ENCODE assay signal across 11 cellular contexts in genomic region chr22:30806391-30806861, GRCh38.
DNase-seq lines count a peak whose midpoint lies in the region; ATAC-seq, FAIRE-seq and TF ChIP-seq lines count a peak whose summit lies in the region.
"Had no signal": no experiment of that assay in that cellular context is flagged by ENCODE, and none has a peak within 500 bp of the region (broad histone marks: within the 10 kb centered on the region; RNA-seq: fewer than 3 reads in every experiment).

No MANE protein-coding gene starts in this region.

- no peak for TF ChIP-seq POLR2A in HCT116 (IDR thresholded peaks at IDR 0.05; ENCODE audit: borderline replicate concordance, extremely low read depth, insufficient read depth, insufficient read length)

- H3K27ac ChIP-seq in HCT116 (ENCODE audit: low read depth, low read length) (peak overlapping the region; percentile 48; the same call in 1 of the 2 replicates), pancreas (no peak overlapping the region)
- H3K27ac ChIP-seq: esophagus squamous epithelium, thyroid gland had no signal

- no peak for TF ChIP-seq RAD21 in HCT116 (IDR thresholded peaks at IDR 0.05; ENCODE audit: low read depth)

- no peak for FAIRE-seq in pancreas (lab: Jason Lieb, UNC)

- DNase-seq in AG08396 (ENCODE audit: low spot score) (peak; percentile 39), HCT116 (ENCODE audit: low read depth, low spot score) (peak; percentile 66), fibroblast of pulmonary artery (ENCODE audit: low read depth) (peak; percentile 53), pancreas (no peak)
- DNase-seq: esophagus squamous epithelium, NCI-H1092, thyroid gland had no signal

- RAD21 ChIA-PET in HCT116 (lab: Charles Lee; ENCODE audit: low non-redundant PET in 1 of 2, low total read pairs in 2 of 2, uncharacterized antibody in 2 of 2, unreplicated experiment in 2 of 2) = no interaction called here

- intact Hi-C loops in HCT116 (cut with micrococcal nuclease) (no loop called here), pancreas (cut with DNase I) (no loop called here)

- peak; percentile 71 for ATAC-seq in HCT116
- no peak for ATAC-seq in pancreas
- ATAC-seq in GM18858 (IDR thresholded peaks at IDR 0.05; ENCODE audit: unreplicated experiment) = no peak
- ATAC-seq in GM18519 (IDR thresholded peaks at IDR 0.05; ENCODE audit: low FRiP score, unreplicated experiment) = no peak
- no peak for ATAC-seq in GM18909 (IDR thresholded peaks at IDR 0.05; ENCODE audit: poor library complexity, unreplicated experiment)

- peak overlapping the region; percentile 19 to 44 for H3K4me3 ChIP-seq in HCT116 (replicated peaks in 1 of 2; ENCODE audit: low read depth in 1 of 2, low read length in 2 of 2)
- no peak overlapping the region for H3K4me3 ChIP-seq in fibroblast of pulmonary artery (replicated peaks; ENCODE audit: low read depth, low read length)
- no peak overlapping the region for H3K4me3 ChIP-seq in pancreas
- H3K4me3 ChIP-seq: esophagus squamous epithelium, thyroid gland had no signal

- peak overlapping the region; percentile 74 for H3K4me2 ChIP-seq in HCT116 (ENCODE audit: low read length)

- H3K4me1 ChIP-seq in HCT116 (ENCODE audit: control insufficient read depth in 1 of 2, insufficient read depth in 2 of 2, low read length in 2 of 2) (peaks cover 16 to 76% of the 10 kb centered on the region in 2 experiments), pancreas (peaks cover 0 to 5% (median 4%) of the 10 kb centered on the region in 3 donors)

- H3K9ac ChIP-seq in HCT116 (ENCODE audit: low read length) = peak overlapping the region; percentile 26

- H3K79me2 ChIP-seq in HCT116 (ENCODE audit: insufficient read depth, low read length) = no peaks in the 10 kb centered on the region

- H3K9me3 ChIP-seq in HCT116 (ENCODE audit: control insufficient read depth in 1 of 2, insufficient read depth in 1 of 2, low read depth in 1 of 2, low read length in 2 of 2) (no peaks in the 10 kb centered on the region), pancreas (no peaks in the 10 kb centered on the region)
- H3K9me3 ChIP-seq: esophagus squamous epithelium, thyroid gland had no signal

- H3K36me3 ChIP-seq in HCT116 (ENCODE audit: control insufficient read depth in 1 of 2, insufficient read depth in 2 of 2, low read length in 2 of 2) (no peaks in the 10 kb centered on the region), pancreas (no peaks in the 10 kb centered on the region)
- H3K36me3 ChIP-seq: esophagus squamous epithelium, thyroid gland had no signal

- no peaks in the 10 kb centered on the region for H3K27me3 ChIP-seq in HCT116 (ENCODE audit: insufficient read depth, low read length)
- no peaks in the 10 kb centered on the region for H3K27me3 ChIP-seq in pancreas
- H3K27me3 ChIP-seq: thyroid gland had no signal

- no peaks in the 10 kb centered on the region for H3K9me2 ChIP-seq in HCT116 (ENCODE audit: insufficient read depth)

- TF ChIP-seq CTCF in HCT116 (IDR thresholded peaks at IDR 0.05 in 2 of 3, conservative IDR thresholded peaks at IDR 0.05 in 1 of 3; ENCODE audit: borderline replicate concordance in 1 of 3, insufficient read depth in 1 of 3, low read depth in 2 of 3, low read length in 2 of 3) (no peak), fibroblast of pulmonary artery (IDR thresholded peaks at IDR 0.05; ENCODE audit: low read length, missing control alignments) (no peak), pancreas (IDR thresholded peaks at IDR 0.05) (no peak)

- no peaks in the 10 kb centered on the region for H4K20me1 ChIP-seq in HCT116 (ENCODE audit: insufficient read depth)

- POLR2A ChIA-PET in HCT116 (lab: Charles Lee) = interaction anchor here (1.7 kb wide), 1 partner anchor 8 kb away, joined by 3 read pairs; no protein-coding TSS in a partner anchor

- CTCF ChIA-PET in HCT116 (lab: Charles Lee) = interaction anchor here (0.9 to 1.8 kb wide), 4 partner anchors 9 to 113 kb away, joined by 3 to 23 read pairs (median 4); no protein-coding TSS in a partner anchor

- no TSS peak for BruUV-seq in HCT116 (replicated peaks; lab: Mats Ljungman, UMichigan)

- no peak overlapping the region for H2AFZ ChIP-seq in HCT116 (ENCODE audit: low read depth, low read length, poor library complexity, severe bottlenecking)

- WGBS in pancreas, 2 donors = 89 to 94% methylated on average over 3 of the region's 3 CpGs

TF ChIP-seq in HCT116, 20 proteins besides CTCF, POLR2A, EP300 and RAD21 (continues in another document):
- TF ChIP-seq ZFX (IDR thresholded peaks at IDR 0.05) = no peak
- TF ChIP-seq REST (IDR thresholded peaks at IDR 0.05; ENCODE audit: low read depth) = peak; percentile 70
- peak; percentile 60; the same call in 1 of the 2 replicates for TF ChIP-seq CBX3 (IDR thresholded peaks at IDR 0.05; ENCODE audit: low read depth)
- peak; percentile 78 for TF ChIP-seq SP1 (IDR thresholded peaks at IDR 0.05; ENCODE audit: low read depth)

TF ChIP-seq in PFSK-1, 5 proteins besides CTCF, POLR2A, EP300 and RAD21:
- peak; percentile 88 to 92 for TF ChIP-seq REST (IDR thresholded peaks at IDR 0.05; ENCODE audit: insufficient read depth in 1 of 2, low read depth in 2 of 2, low read length in 2 of 2)
- TF ChIP-seq TAF1 (IDR thresholded peaks at IDR 0.05; ENCODE audit: borderline replicate concordance, insufficient read depth, low read length) = no peak
- peak; percentile 92 for TF ChIP-seq FOXP2 (optimal IDR thresholded peaks at IDR 0.05; ENCODE audit: borderline replicate concordance, extremely low read depth, extremely low read length, insufficient read depth)

Comparison
In these comparisons a context has a peak if more than half of its experiments do, and no peak if none do; other contexts are left out.
1. DNase-seq: peak in AG08396 (single experiment), HCT116 (single experiment) and fibroblast of pulmonary artery (single experiment); none in pancreas (0 of 6).
2. H3K4me3 ChIP-seq: peak in HCT116 (2 of 2); none in fibroblast of pulmonary artery (single experiment) and pancreas (0 of 4).